ENCODE assay signal across 28 cellular contexts in genomic region chrX:19190902-19191301, GRCh38.
"Had no signal": no experiment of that assay in that cellular context is flagged by ENCODE, and none has a peak within 500 bp of the region (broad histone marks: within the 10 kb centered on the region; RNA-seq: fewer than 3 reads in every experiment).

No MANE protein-coding gene starts in this region.

- H3K27ac ChIP-seq: ascending aorta, cardiac muscle cell, coronary artery, SJCRH30, SK-N-MC had no signal

- DNase-seq: activated CD4-positive, alpha-beta memory T cell treated with anti-CD3 and anti-CD28 coated beads, Interleukin-2, amount 10 ng/mL, durations not matched to agents 7 days and 5 days; activated CD4-positive, alpha-beta T cell treated with anti-CD3 and anti-CD28 coated beads for 4 hours; activated CD4-positive, alpha-beta T cell treated with anti-CD3 and anti-CD28 coated beads, Interleukin-2, amount 50 U/mL, for 1 hour; activated CD8-positive, alpha-beta memory T cell treated with anti-CD3 and anti-CD28 coated beads for 24 hours; activated CD8-positive, alpha-beta memory T cell treated with anti-CD3 and anti-CD28 coated beads, Interleukin-2, amount 10 ng/mL, durations not matched to agents 7 days and 5 days; activated CD8-positive, alpha-beta memory T cell treated with anti-CD3 and anti-CD28 coated beads, Interleukin-2, amount 50 U/mL, for 48 hours; activated gamma-delta T cell; activated naive CD4-positive, alpha-beta T cell treated with Interleukin-2 at 50 U/mL for 16 hours; activated naive CD8-positive, alpha-beta T cell treated with anti-CD3 and anti-CD28 coated beads, Interleukin-2, amount 10 ng/mL, durations not matched to agents 7 days and 5 days; amygdala; NCI-H1105; NCI-H1417 treated with DMSO at 0.1 percent for 48 hours; NCI-H187 treated with DMSO at 0.1 percent for 48 hours; NCI-H2081; NCI-H226; NCI-H446 treated with DMSO at 0.1 percent for 48 hours; NCI-H524; NCI-H69; NCI-H82; SHP77; SJCRH30; T1000 had no signal

- H3K27me3 ChIP-seq: ascending aorta, cardiac muscle cell, SJCRH30 had no signal

- ATAC-seq: activated CD4-positive, CD25-positive, alpha-beta regulatory T cell treated with anti-CD3 and anti-CD28 coated beads, Interleukin-2, amount 50 U/mL, for 24 hours; activated CD8-positive, alpha-beta memory T cell treated with anti-CD3 and anti-CD28 coated beads, Interleukin-2, amount 10 ng/mL, durations not matched to agents 7 days and 5 days; Panc1 had no signal

- H3K36me3 ChIP-seq: ascending aorta, cardiac muscle cell, SJCRH30 had no signal

- H3K4me3 ChIP-seq: ascending aorta, cardiac muscle cell, coronary artery, SJCRH30, SK-N-MC had no signal

- H3K9me3 ChIP-seq: ascending aorta, SJCRH30 had no signal

- H3K4me1 ChIP-seq: ascending aorta, SJCRH30 had no signal
